27 cellular contexts compared by ENCODE assay signal in genomic region chr2:221095381-221095780, GRCh38.
A peak's percentile ranks its signal among the peaks of the same experiment; 100 is the strongest.
DNase-seq lines count a peak whose midpoint lies in the region; ATAC-seq, FAIRE-seq and TF ChIP-seq lines count a peak whose summit lies in the region.
"Had no signal": no experiment of that assay in that cellular context is flagged by ENCODE, and none has a peak within 500 bp of the region (broad histone marks: within the 10 kb centered on the region; RNA-seq: fewer than 3 reads in every experiment).

No MANE protein-coding gene starts in this region.

- intact Hi-C loops in endothelial cell of umbilical vein (cut with micrococcal nuclease), result no loop called here

- dilution Hi-C loops in endothelial cell of umbilical vein (cut with MboI; ENCODE audit: extremely low pct_ligation_motif_present, low sequenced_read_pairs), result no loop called here

- no peak for TF ChIP-seq POLR2A in endothelial cell of umbilical vein (IDR thresholded peaks at IDR 0.05; ENCODE audit: low read depth, low read length)

- no peak for ATAC-seq in HG02981 (IDR thresholded peaks at IDR 0.05; ENCODE audit: unreplicated experiment)
- ATAC-seq: A549; CD8-positive, alpha-beta T cell; Panc1 had no signal

- H3K79me2 ChIP-seq in endothelial cell of umbilical vein (ENCODE audit: control insufficient read depth, insufficient read depth, low read length), result no peaks in the 10 kb centered on the region

- no peak overlapping the region for H3K9ac ChIP-seq in endothelial cell of umbilical vein (replicated peaks; ENCODE audit: extremely low read depth, insufficient read depth, low read length)
- H3K9ac ChIP-seq: KMS-11 had no signal

- POLR2A ChIA-PET in endothelial cell of umbilical vein (lab: Charles Lee), result no interaction called here

- no peak overlapping the region for H3K27ac ChIP-seq in endothelial cell of umbilical vein (ENCODE audit: insufficient read depth, low read depth, low read length)
- H3K27ac ChIP-seq: A549, C4-2B, HL-60, KMS-11, RWPE1 had no signal

- FAIRE-seq in endothelial cell of umbilical vein (lab: Jason Lieb, UNC), result peak; percentile 49
- FAIRE-seq: A549, GM12891 had no signal

- no peaks in the 10 kb centered on the region for H3K9me3 ChIP-seq in endothelial cell of umbilical vein (replicated peaks; ENCODE audit: control insufficient read depth, insufficient read depth, low read length)
- H3K9me3 ChIP-seq: A549, Caco-2, HAP-1 had no signal

- CTCF ChIA-PET in endothelial cell of umbilical vein (lab: Charles Lee), result interaction anchor here (0.8 kb wide), 1 partner anchor 19 kb away, joined by 3 read pairs; no protein-coding TSS in a partner anchor

- TF ChIP-seq CTCF in endothelial cell of umbilical vein (IDR thresholded peaks at IDR 0.05; ENCODE audit: extremely low read depth in 1 of 2, insufficient read depth in 1 of 2, low read depth in 1 of 2, low read length in 2 of 2), result no peak

- no TSS peak for BruUV-seq in endothelial cell of umbilical vein (replicated peaks; lab: Mats Ljungman, UMichigan)

- no peaks in the 10 kb centered on the region for H3K27me3 ChIP-seq in endothelial cell of umbilical vein (ENCODE audit: control insufficient read depth in 2 of 2, insufficient read depth in 2 of 2, low read length in 2 of 2)

- peak overlapping the region; percentile 12 for H2AFZ ChIP-seq in endothelial cell of umbilical vein (ENCODE audit: low read depth, low read length)

- no peak overlapping the region for H3K4me2 ChIP-seq in endothelial cell of umbilical vein (ENCODE audit: insufficient read depth, low read length)
- H3K4me2 ChIP-seq: A549, KMS-11 had no signal

- DNase-seq in NCI-H82 (lab: John Stamatoyannopoulos, UW) (peak; percentile 14), NCI-H82 treated with DMSO at 0.1 percent for 48 hours (lab: John Stamatoyannopoulos, UW; ENCODE audit: unreplicated experiment) (no peak), NCI-H748 (lab: John Stamatoyannopoulos, UW; ENCODE audit: unreplicated experiment) (peak; percentile 62), endothelial cell of umbilical vein (ENCODE audit: low read depth, low spot score) (peak; percentile 82), NCI-H1105 treated with DMSO at 0.1 percent for 48 hours (lab: John Stamatoyannopoulos, UW) (no peak)
- no peak for DNase-seq in activated CD4-positive, alpha-beta T cell treated with anti-CD3 and anti-CD28 coated beads for 1 hour
- DNase-seq: Caco-2; CD8-positive, alpha-beta T cell; GF-D8; GOT3; HFFc6; MM.1S; NCI-H1436; NCI-H1930; NCI-H2227 treated with DMSO at 0.1 percent for 48 hours; NCI-H526 treated with DMSO at 0.1 percent for 48 hours; SHP77; T-helper 1 cell had no signal

- no peak overlapping the region for H3K4me3 ChIP-seq in endothelial cell of umbilical vein (replicated peaks in 1 of 3; ENCODE audit: insufficient read depth in 1 of 3, low read depth in 1 of 3, low read length in 3 of 3)
- H3K4me3 ChIP-seq: A549, HAP-1 had no signal

- peaks cover 22% of the 10 kb centered on the region for H3K4me1 ChIP-seq in endothelial cell of umbilical vein (ENCODE audit: control insufficient read depth, extremely low read depth, insufficient read depth, low read length)
- H3K4me1 ChIP-seq: Caco-2, HAP-1 had no signal

- H3K36me3 ChIP-seq in endothelial cell of umbilical vein (ENCODE audit: control insufficient read depth in 2 of 2, extremely low read depth in 1 of 2, insufficient read depth in 2 of 2, low read length in 2 of 2), result no peaks in the 10 kb centered on the region
- H3K36me3 ChIP-seq: HAP-1 had no signal

- H4K20me1 ChIP-seq in endothelial cell of umbilical vein (replicated peaks; ENCODE audit: control insufficient read depth, extremely low read depth, insufficient read depth, low read length), result no peaks in the 10 kb centered on the region

- no peaks in the 10 kb centered on the region for H3K9me1 ChIP-seq in endothelial cell of umbilical vein (replicated peaks; ENCODE audit: control insufficient read depth, extremely low read depth, insufficient read depth, low read length)

TF ChIP-seq in endothelial cell of umbilical vein, 7 proteins besides CTCF, POLR2A, EP300 and RAD21:
- TF ChIP-seq POLR2AphosphoS5 (IDR thresholded peaks at IDR 0.05; ENCODE audit: insufficient read depth, low read depth, low read length) (no peak), JUN (IDR thresholded peaks at IDR 0.05; ENCODE audit: borderline replicate concordance, insufficient read depth, insufficient read length, low read depth) (no peak), GATA2 (IDR thresholded peaks at IDR 0.05; ENCODE audit: insufficient read depth, insufficient read length, low read depth, low read length) (no peak), EZH2 (IDR thresholded peaks at IDR 0.05; ENCODE audit: borderline replicate concordance, low read depth, low read length, severe bottlenecking) (no peak), MYC (IDR thresholded peaks at IDR 0.05; ENCODE audit: low read depth, low read length) (no peak), FOS (IDR thresholded peaks at IDR 0.05; ENCODE audit: borderline replicate concordance, insufficient read depth, low read length) (no peak)
- TF ChIP-seq, protein P1, sequence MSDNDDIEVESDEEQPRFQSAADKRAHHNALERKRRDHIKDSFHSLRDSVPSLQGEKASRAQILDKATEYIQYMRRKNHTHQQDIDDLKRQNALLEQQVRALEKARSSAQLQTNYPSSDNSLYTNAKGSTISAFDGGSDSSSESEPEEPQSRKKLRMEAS (IDR thresholded peaks at IDR 0.05; ENCODE audit: insufficient read depth, insufficient read length), result no peak
TF ChIP-seq in endothelial cell of umbilical vein: peak in this region for 0.

Comparison
In these comparisons a context has a peak if more than half of its experiments do, and no peak if none do; other contexts are left out.
1. DNase-seq: peak in NCI-H82 (single experiment), NCI-H748 (single experiment) and endothelial cell of umbilical vein (single experiment); none in NCI-H82 treated with DMSO at 0.1 percent for 48 hours (single experiment), activated CD4-positive, alpha-beta T cell treated with anti-CD3 and anti-CD28 coated beads for 1 hour (single experiment) and NCI-H1105 treated with DMSO at 0.1 percent for 48 hours (single experiment).